Comparison of ENCODE assay signal across 10 cellular contexts in the genomic region with DNA sequence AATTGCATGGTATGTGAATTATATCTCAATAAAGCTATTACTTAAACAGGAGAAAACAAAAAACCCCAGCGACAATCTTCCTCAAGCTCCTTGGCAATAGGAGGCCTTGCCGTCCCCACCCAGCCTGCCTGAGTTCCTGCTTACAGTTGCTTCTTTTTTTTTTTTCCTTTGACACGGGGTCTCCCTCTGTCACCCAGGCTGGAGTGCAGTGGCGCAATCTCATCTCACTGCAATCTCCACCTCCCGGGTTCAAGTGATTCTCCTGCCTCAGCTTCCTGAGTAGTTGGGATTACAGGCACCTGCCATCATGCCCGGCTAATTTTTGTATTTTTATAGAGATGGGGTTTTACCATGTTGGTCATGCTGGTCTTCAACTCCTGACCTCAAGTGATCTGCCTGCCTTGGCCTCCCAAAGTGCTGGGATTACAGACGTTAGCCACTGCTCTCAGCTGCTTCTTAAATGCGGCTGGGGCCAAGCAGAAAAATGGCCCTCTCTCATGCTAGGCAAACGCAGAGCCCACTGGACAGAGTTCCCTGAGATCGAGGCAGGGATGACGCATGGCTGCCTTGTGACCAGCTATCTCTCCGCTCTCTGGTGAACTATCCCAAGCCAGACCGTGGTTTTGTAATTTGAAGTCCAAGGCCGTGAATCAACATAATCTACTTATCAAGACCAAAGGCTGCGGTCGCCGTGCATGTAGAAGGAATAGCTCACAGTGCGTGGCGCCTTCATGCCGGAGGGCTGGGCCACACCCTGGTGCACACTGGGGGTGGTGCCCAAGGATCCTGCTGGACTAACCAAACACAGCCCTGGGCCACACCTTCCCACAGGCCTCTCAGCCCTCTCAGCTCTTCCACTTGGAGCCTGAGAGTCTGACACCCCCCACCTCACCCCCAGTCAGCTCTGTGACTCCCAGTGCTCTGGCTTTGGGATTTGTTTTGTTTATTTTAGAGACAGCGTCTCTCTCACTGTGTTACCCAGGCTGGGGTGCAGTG.
DNase-seq lines count a peak whose midpoint lies in the region; ATAC-seq and TF ChIP-seq lines count a peak whose summit lies in the region.
"Had no signal": no experiment of that assay in that cellular context is flagged by ENCODE, and none has a peak within 500 bp of the region (broad histone marks: within the 10 kb centered on the region; RNA-seq: fewer than 3 reads in every experiment).

No MANE protein-coding gene starts in this region.

- no peaks in the 10 kb centered on the region for H3K36me3 Mint-ChIP-seq in mesothelial cell of epicardium

- H3K9me3 Mint-ChIP-seq in mesothelial cell of epicardium, result no peaks in the 10 kb centered on the region

- DNase-seq in AML-193 (lab: John Stamatoyannopoulos, UW) (peak; percentile 23 to 30), MV-4-11 (lab: John Stamatoyannopoulos, UW) (peak; percentile 85), amniotic epithelial cell (ENCODE audit: low read depth) (peak; percentile 100), mesothelial cell of epicardium (ENCODE audit: low spot score in 2 of 2, unreplicated experiment in 2 of 2) (no peak), NCI-H446 treated with DMSO at 0.1 percent for 48 hours (lab: John Stamatoyannopoulos, UW) (no peak), DMS79 (lab: John Stamatoyannopoulos, UW) (no peak)
- DNase-seq: amniotic stem cell, Caco-2 had no signal

- no peak overlapping the region for H3K4me3 Mint-ChIP-seq in mesothelial cell of epicardium

- H3K4me1 Mint-ChIP-seq in mesothelial cell of epicardium, result peaks cover 20% of the 10 kb centered on the region

- TF ChIP-seq CTCF in mesothelial cell of epicardium (IDR thresholded peaks at IDR 0.05; ENCODE audit: unreplicated experiment), result no peak

- H3K27ac Mint-ChIP-seq in mesothelial cell of epicardium, result peak overlapping the region; percentile 53

- H3K27me3 Mint-ChIP-seq in mesothelial cell of epicardium (ENCODE audit: low read depth), result peaks cover 2% of the 10 kb centered on the region

- no peak for ATAC-seq in GM18498 (IDR thresholded peaks at IDR 0.05; ENCODE audit: unreplicated experiment)
- no peak for ATAC-seq in GM18907 (IDR thresholded peaks at IDR 0.05; ENCODE audit: unreplicated experiment)

Comparison
In these comparisons a context has a peak if more than half of its experiments do, and no peak if none do; other contexts are left out.
1. DNase-seq: peak in AML-193 (2 of 2), MV-4-11 (single experiment) and amniotic epithelial cell (single experiment); none in mesothelial cell of epicardium (0 of 2), NCI-H446 treated with DMSO at 0.1 percent for 48 hours (single experiment) and DMS79 (single experiment).